Comparison of ENCODE assay signal across 8 cellular contexts in genomic region chr17:76501018-76501826, GRCh38. TPM values are rescaled to one million over a fixed set of nuclear protein-coding genes. Genes with fewer than 3 reads are reported as not detected.
DNase-seq lines count a peak whose midpoint lies in the region; ATAC-seq and TF ChIP-seq lines count a peak whose summit lies in the region.

Gene RHBDF2, minus strand, starts transcription at chr17:76501423. Its CDS starts 19,899 bp downstream, at chr17:76481524.

- intact Hi-C loops in activated T-helper 2 cell treated with anti-CD3 and anti-CD28 coated beads, Interferon-gamma antibody, Interleukin-2, Interleukin-4, amounts not matched to agents 10 μg/mL and 5 μg/mL and 100 μg/mL, durations not matched to agents 14 hours and 24 hours and 36 hours (cut with micrococcal nuclease): loop anchor here (1.0 kb wide), 1 partner anchor 35 kb away; no protein-coding TSS in a partner anchor

- H3K4me3 ChIP-seq in KMS-11 (IDR thresholded peaks at IDR 0.05; ENCODE audit: insufficient read depth, low read depth, low read length) (no peak within 1 kb of the TSS), fibroblast of mammary gland (ENCODE audit: control insufficient read depth, low read depth, low read length) (peak within 1 kb of the TSS; percentile 52)

- no peaks in the 10 kb centered on the region for H3K27me3 ChIP-seq in KMS-11 (ENCODE audit: insufficient read depth, low read depth)

- peaks cover 20% of the 10 kb centered on the region for H3K4me1 Mint-ChIP-seq in activated T-helper 2 cell treated with anti-CD3 and anti-CD28 coated beads, Interferon-gamma antibody, Interleukin-2, Interleukin-4, amounts not matched to agents 10 μg/mL and 5 μg/mL and 100 μg/mL, durations not matched to agents 14 hours and 24 hours and 36 hours (ENCODE audit: low read depth)
- H3K4me1 Mint-ChIP-seq in nephron: peaks cover 25% of the 10 kb centered on the region

- H3K36me3 Mint-ChIP-seq in activated T-helper 2 cell treated with anti-CD3 and anti-CD28 coated beads, Interferon-gamma antibody, Interleukin-2, Interleukin-4, amounts not matched to agents 10 μg/mL and 5 μg/mL and 100 μg/mL, durations not matched to agents 14 hours and 24 hours and 36 hours (ENCODE audit: low read depth): peaks cover 6% of the 10 kb centered on the region
- no peaks in the 10 kb centered on the region for H3K36me3 Mint-ChIP-seq in nephron (ENCODE audit: low read depth)

- no peaks in the 10 kb centered on the region for H4K20me1 ChIP-seq in KMS-11 (ENCODE audit: insufficient read depth)

- peak within 1 kb of the TSS; percentile 76 for H3K9ac ChIP-seq in KMS-11

- TF ChIP-seq CTCF in KMS-11 (conservative IDR thresholded peaks at IDR 0.05; ENCODE audit: low read depth, low read length) (no peak), fibroblast of mammary gland (conservative IDR thresholded peaks at IDR 0.05; ENCODE audit: control insufficient read depth, insufficient read depth, low read depth, low read length) (no peak), nephron (IDR thresholded peaks at IDR 0.05; ENCODE audit: unreplicated experiment in 3 of 3) (no peak)

- no peaks in the 10 kb centered on the region for H3K27me3 Mint-ChIP-seq in activated T-helper 2 cell treated with anti-CD3 and anti-CD28 coated beads, Interferon-gamma antibody, Interleukin-2, Interleukin-4, amounts not matched to agents 10 μg/mL and 5 μg/mL and 100 μg/mL, durations not matched to agents 14 hours and 24 hours and 36 hours (ENCODE audit: low read depth)
- peaks cover 40% of the 10 kb centered on the region for H3K27me3 Mint-ChIP-seq in nephron (ENCODE audit: low read depth)

- H3K4me1 ChIP-seq in KMS-11 (ENCODE audit: low read depth, poor library complexity, severe bottlenecking): peaks cover 60% of the 10 kb centered on the region

- no peaks in the 10 kb centered on the region for H3K36me3 ChIP-seq in KMS-11 (ENCODE audit: insufficient read depth)

- ATAC-seq in GM21619 (IDR thresholded peaks at IDR 0.05; ENCODE audit: unreplicated experiment): peak; percentile 52
- peak; percentile 93 for ATAC-seq in stimulated activated naive CD8-positive, alpha-beta T cell treated with anti-CD3 and anti-CD28 coated beads, Interleukin-15, Interleukin-2, amounts not matched to agents 100 U/mL and 50 U/mL, for 24 hours

- peak within 1 kb of the TSS; percentile 72 for H2AFZ ChIP-seq in KMS-11 (ENCODE audit: low read depth)

- H3K4me2 ChIP-seq in KMS-11: peak within 1 kb of the TSS; percentile 88

- peak within 1 kb of the TSS; percentile 92 for H3K27ac Mint-ChIP-seq in activated T-helper 2 cell treated with anti-CD3 and anti-CD28 coated beads, Interferon-gamma antibody, Interleukin-2, Interleukin-4, amounts not matched to agents 10 μg/mL and 5 μg/mL and 100 μg/mL, durations not matched to agents 14 hours and 24 hours and 36 hours
- H3K27ac Mint-ChIP-seq in nephron: peak within 1 kb of the TSS in 1 of 3 experiments; percentile 43

- DNase-seq in DMS114 treated with DMSO at 0.1 percent for 48 hours (lab: John Stamatoyannopoulos, UW; ENCODE audit: unreplicated experiment) (peak; percentile 37), RPMI8226 (peak; percentile 93), fibroblast of mammary gland (ENCODE audit: low read depth) (peak; percentile 62)
- DNase-seq in activated T-helper 2 cell treated with anti-CD3 and anti-CD28 coated beads, Interferon-gamma antibody, Interleukin-2, Interleukin-4, amounts not matched to agents 10 μg/mL and 5 μg/mL and 100 μg/mL, durations not matched to agents 14 hours and 24 hours and 36 hours (ENCODE audit: low spot score): peak; percentile 94
- DNase-seq in stimulated activated naive CD8-positive, alpha-beta T cell treated with anti-CD3 and anti-CD28 coated beads, Interleukin-15, Interleukin-2, amounts not matched to agents 100 U/mL and 50 U/mL, for 24 hours: peak; percentile 97

- H3K79me2 ChIP-seq in KMS-11 (ENCODE audit: insufficient read depth, low read depth): peaks cover 44% of the 10 kb centered on the region; the same call in 1 of the 2 replicates

- no peaks in the 10 kb centered on the region for H3K9me3 Mint-ChIP-seq in activated T-helper 2 cell treated with anti-CD3 and anti-CD28 coated beads, Interferon-gamma antibody, Interleukin-2, Interleukin-4, amounts not matched to agents 10 μg/mL and 5 μg/mL and 100 μg/mL, durations not matched to agents 14 hours and 24 hours and 36 hours
- no peaks in the 10 kb centered on the region for H3K9me3 Mint-ChIP-seq in nephron

- H3K4me3 Mint-ChIP-seq in activated T-helper 2 cell treated with anti-CD3 and anti-CD28 coated beads, Interferon-gamma antibody, Interleukin-2, Interleukin-4, amounts not matched to agents 10 μg/mL and 5 μg/mL and 100 μg/mL, durations not matched to agents 14 hours and 24 hours and 36 hours (ENCODE audit: low read depth): peak within 1 kb of the TSS; percentile 88
- H3K4me3 Mint-ChIP-seq in nephron: peak within 1 kb of the TSS; percentile 81 to 89 (median 84)

- H3K27ac ChIP-seq in KMS-11: peak within 1 kb of the TSS; percentile 17; the same call in 1 of the 2 replicates

RNA-seq across cellular contexts. Expression of gene RHBDF2, which starts in this region (rescaled TPM):
- 45.3 and 48.5 TPM in 2 replicates for total RNA-seq in activated T-helper 2 cell treated with anti-CD3 and anti-CD28 coated beads, Interferon-gamma antibody, Interleukin-2, Interleukin-4, amounts not matched to agents 10 μg/mL and 5 μg/mL and 100 μg/mL, durations not matched to agents 14 hours and 24 hours and 36 hours

Comparison
In these comparisons a context has a peak if more than half of its experiments do, and no peak if none do; other contexts are left out.
1. DNase-seq: peak in every context shown above with its lines; median percentile 97 in stimulated activated naive CD8-positive, alpha-beta T cell treated with anti-CD3 and anti-CD28 coated beads, Interleukin-15, Interleukin-2, amounts not matched to agents 100 U/mL and 50 U/mL, for 24 hours; 94 in activated T-helper 2 cell treated with anti-CD3 and anti-CD28 coated beads, Interferon-gamma antibody, Interleukin-2, Interleukin-4, amounts not matched to agents 10 μg/mL and 5 μg/mL and 100 μg/mL, durations not matched to agents 14 hours and 24 hours and 36 hours; 93 in RPMI8226; 62 in fibroblast of mammary gland; 37 in DMS114 treated with DMSO at 0.1 percent for 48 hours.